In genomic region chr11:64181506-64182411, GRCh38 we compare ENCODE assay signal across 9 cellular contexts. TPM values are rescaled to one million over a fixed set of nuclear protein-coding genes. Genes with fewer than 3 reads are reported as not detected.
DNase-seq lines count a peak whose midpoint lies in the region; ATAC-seq and TF ChIP-seq lines count a peak whose summit lies in the region.
"Had no signal": no experiment of that assay in that cellular context is flagged by ENCODE, and none has a peak within 500 bp of the region (broad histone marks: within the 10 kb centered on the region; RNA-seq: fewer than 3 reads in every experiment).

No MANE protein-coding gene starts in this region.

- H3K36me3 ChIP-seq in mesendoderm (ENCODE audit: control insufficient read depth, insufficient read depth, low read length) (no peaks in the 10 kb centered on the region), subcutaneous abdominal adipose tissue (ENCODE audit: control insufficient read depth in 5 of 5, insufficient read depth in 5 of 5, low read length in 5 of 5) (no peaks in the 10 kb centered on the region)
- H3K36me3 ChIP-seq: neutrophil had no signal

- H2BK120ac ChIP-seq in mesendoderm (ENCODE audit: low read depth, low read length), result no peak overlapping the region

- no peak overlapping the region for H4K5ac ChIP-seq in mesendoderm (ENCODE audit: low read length)

- no peak for ATAC-seq in HG03469 (IDR thresholded peaks at IDR 0.05; ENCODE audit: unreplicated experiment)

- H3K27ac Mint-ChIP-seq in activated CD4-positive, alpha-beta T cell treated with anti-CD3 and anti-CD28 coated beads, Interleukin-2, amount 10 ng/mL, durations not matched to agents 24 days and 14 days, result no peak overlapping the region
- peak overlapping the region; percentile 52 for H3K27ac Mint-ChIP-seq in endothelial cell (ENCODE audit: unreplicated experiment)

- no peak overlapping the region for H3K4me2 ChIP-seq in mesendoderm (ENCODE audit: low read length)

- H3K27me3 Mint-ChIP-seq in activated CD4-positive, alpha-beta T cell treated with anti-CD3 and anti-CD28 coated beads, Interleukin-2, amount 10 ng/mL, durations not matched to agents 24 days and 14 days, result peaks cover 4% of the 10 kb centered on the region
- H3K27me3 Mint-ChIP-seq in endothelial cell (ENCODE audit: unreplicated experiment), result peaks cover 13% of the 10 kb centered on the region

- H2BK15ac ChIP-seq in mesendoderm (replicated peaks; ENCODE audit: low read depth), result no peak overlapping the region

- H3K9ac ChIP-seq in mesendoderm (ENCODE audit: low read length), result peak overlapping the region; percentile 36
- peak overlapping the region in 3 of 5 donors; percentile 21 to 47 (median 30) for H3K9ac ChIP-seq in subcutaneous abdominal adipose tissue (ENCODE audit: low read length in 5 of 5)

- no peak overlapping the region for H3K4ac ChIP-seq in mesendoderm (ENCODE audit: low read depth, low read length)

- no peak overlapping the region for H3K27ac ChIP-seq in mesendoderm (ENCODE audit: low read depth, low read length)
- H3K27ac ChIP-seq in subcutaneous abdominal adipose tissue (ENCODE audit: low read depth, low read length), result peak overlapping the region; percentile 74
- H3K27ac ChIP-seq: neutrophil had no signal

- TF ChIP-seq CTCF in endothelial cell (IDR thresholded peaks at IDR 0.05; ENCODE audit: unreplicated experiment), result no peak

- no peak overlapping the region for H3K4me3 ChIP-seq in mesendoderm (ENCODE audit: low read length)
- peak overlapping the region in 4 of 5 donors; percentile 29 to 47 (median 36) for H3K4me3 ChIP-seq in subcutaneous abdominal adipose tissue (ENCODE audit: low read depth in 1 of 5, low read length in 5 of 5)

- peaks cover 39% of the 10 kb centered on the region for H3K4me1 Mint-ChIP-seq in activated CD4-positive, alpha-beta T cell treated with anti-CD3 and anti-CD28 coated beads, Interleukin-2, amount 10 ng/mL, durations not matched to agents 24 days and 14 days
- H3K4me1 Mint-ChIP-seq in endothelial cell (ENCODE audit: unreplicated experiment), result peaks cover 8% of the 10 kb centered on the region

- no peak overlapping the region for H3K18ac ChIP-seq in mesendoderm (ENCODE audit: low read length)

- H3K27me3 ChIP-seq in mesendoderm (ENCODE audit: insufficient read depth, low read length, poor library complexity) (no peaks in the 10 kb centered on the region), subcutaneous abdominal adipose tissue (ENCODE audit: control insufficient read depth in 5 of 5, insufficient read depth in 4 of 5, low read length in 5 of 5) (peaks cover 0 to 2% (median 0%) of the 10 kb centered on the region in 5 donors)
- H3K27me3 ChIP-seq: neutrophil had no signal

- no peaks in the 10 kb centered on the region for H3K9me3 ChIP-seq in subcutaneous abdominal adipose tissue (ENCODE audit: control insufficient read depth in 5 of 5, low read length in 5 of 5)
- H3K9me3 ChIP-seq: neutrophil had no signal

- WGBS in mesendoderm (ENCODE audit: extremely low coverage, insufficient coverage, low lambda C conversion rate), result no CpG with 5 or more reads among the region's 17 CpGs

- no peaks in the 10 kb centered on the region for H3K9me3 Mint-ChIP-seq in activated CD4-positive, alpha-beta T cell treated with anti-CD3 and anti-CD28 coated beads, Interleukin-2, amount 10 ng/mL, durations not matched to agents 24 days and 14 days
- H3K9me3 Mint-ChIP-seq in endothelial cell (ENCODE audit: unreplicated experiment), result no peaks in the 10 kb centered on the region

- intact Hi-C loops in activated CD4-positive, alpha-beta T cell treated with anti-CD3 and anti-CD28 coated beads, Interleukin-2, amount 10 ng/mL, durations not matched to agents 24 days and 14 days (cut with micrococcal nuclease), result loop anchor here (10.0 kb wide), 1 partner anchor 1297 kb away; the partner anchor contains the start of gene SLC3A2

- H3K79me1 ChIP-seq in mesendoderm (ENCODE audit: low read length), result peaks cover 8% of the 10 kb centered on the region

- no peaks in the 10 kb centered on the region for H3K4me1 ChIP-seq in mesendoderm (ENCODE audit: control insufficient read depth, low read depth, low read length)
- H3K4me1 ChIP-seq in subcutaneous abdominal adipose tissue (ENCODE audit: control insufficient read depth in 5 of 5, insufficient read depth in 5 of 5, low read length in 5 of 5), result peaks cover 8 to 40% (median 31%) of the 10 kb centered on the region in 5 donors

- no peak overlapping the region for H3K23ac ChIP-seq in mesendoderm (ENCODE audit: low read length)

- DNase-seq in activated T-cell treated with anti-CD3 and anti-CD28 coated beads for 24 hours (ENCODE audit: low read depth), result peak; percentile 43
- no peak for DNase-seq in activated T-cell treated with anti-CD3 and anti-CD28 coated beads for 4 hours
- DNase-seq in NCI-H2171 treated with DMSO at 0.1 percent for 48 hours (lab: John Stamatoyannopoulos, UW), result peak; percentile 72
- DNase-seq in activated CD4-positive, alpha-beta T cell treated with anti-CD3 and anti-CD28 coated beads, Interleukin-2, amount 10 ng/mL, durations not matched to agents 24 days and 14 days, result peak; percentile 83
- DNase-seq in endothelial cell (ENCODE audit: low spot score), result peak; percentile 55
- peak; percentile 88 for DNase-seq in mesendoderm

- peak overlapping the region; percentile 37 for H3K4me3 Mint-ChIP-seq in activated CD4-positive, alpha-beta T cell treated with anti-CD3 and anti-CD28 coated beads, Interleukin-2, amount 10 ng/mL, durations not matched to agents 24 days and 14 days
- no peak overlapping the region for H3K4me3 Mint-ChIP-seq in endothelial cell (ENCODE audit: unreplicated experiment)

- H3K79me2 ChIP-seq in mesendoderm (ENCODE audit: control insufficient read depth, insufficient read depth, low read length), result peaks cover 2% of the 10 kb centered on the region

- peaks cover 17% of the 10 kb centered on the region for H3K36me3 Mint-ChIP-seq in activated CD4-positive, alpha-beta T cell treated with anti-CD3 and anti-CD28 coated beads, Interleukin-2, amount 10 ng/mL, durations not matched to agents 24 days and 14 days (ENCODE audit: low read depth)
- peaks cover 3% of the 10 kb centered on the region for H3K36me3 Mint-ChIP-seq in endothelial cell (ENCODE audit: low read depth, unreplicated experiment)

- no peak overlapping the region for H2BK5ac ChIP-seq in mesendoderm (ENCODE audit: low read length)

- H2AK5ac ChIP-seq in mesendoderm (ENCODE audit: low read length), result no peak overlapping the region

- H4K8ac ChIP-seq in mesendoderm (ENCODE audit: low read depth, low read length), result no peak overlapping the region

- H3K56ac ChIP-seq in mesendoderm (ENCODE audit: low read length), result peak overlapping the region; percentile 66

RNA-seq across cellular contexts. Expression of gene STIP1, which starts 4.2 kb away (rescaled TPM):
- 521 and 535 TPM in 2 replicates for total RNA-seq in activated CD4-positive, alpha-beta T cell treated with anti-CD3 and anti-CD28 coated beads, Interleukin-2, amount 10 ng/mL, durations not matched to agents 24 days and 14 days
- 124 TPM for total RNA-seq in endothelial cell (ENCODE audit: unreplicated experiment)
- 212 TPM for polyA plus RNA-seq in mesendoderm (2013, experiment 1 of 2)
- 213 TPM for polyA plus RNA-seq in mesendoderm (2013, experiment 2 of 2)

RNA-seq across cellular contexts. Expression of gene MACROD1, which starts 15.8 kb away (rescaled TPM):
- total RNA-seq in activated CD4-positive, alpha-beta T cell treated with anti-CD3 and anti-CD28 coated beads, Interleukin-2, amount 10 ng/mL, durations not matched to agents 24 days and 14 days, result 28.6 and 29.6 TPM in 2 replicates
- total RNA-seq in endothelial cell (ENCODE audit: unreplicated experiment), result 4.1 TPM
- polyA plus RNA-seq in mesendoderm (2013, experiment 1 of 2), result 4.5 TPM
- polyA plus RNA-seq in mesendoderm (2013, experiment 2 of 2), result 4.2 TPM

RNA-seq across cellular contexts. Expression of gene FERMT3, which starts 24.8 kb away (rescaled TPM):
- total RNA-seq in activated CD4-positive, alpha-beta T cell treated with anti-CD3 and anti-CD28 coated beads, Interleukin-2, amount 10 ng/mL, durations not matched to agents 24 days and 14 days, result 200 and 213 TPM in 2 replicates
- total RNA-seq in endothelial cell (ENCODE audit: unreplicated experiment), result 6.2 TPM
- 1.3 TPM for polyA plus RNA-seq in mesendoderm (2013, experiment 1 of 2)
- 0.76 TPM for polyA plus RNA-seq in mesendoderm (2013, experiment 2 of 2)

RNA-seq across cellular contexts. Expression of gene TRPT1, which starts 44.2 kb away (rescaled TPM):
- 29.8 and 31.7 TPM in 2 replicates for total RNA-seq in activated CD4-positive, alpha-beta T cell treated with anti-CD3 and anti-CD28 coated beads, Interleukin-2, amount 10 ng/mL, durations not matched to agents 24 days and 14 days
- 23.2 TPM for total RNA-seq in endothelial cell (ENCODE audit: unreplicated experiment)
- 29.9 TPM for polyA plus RNA-seq in mesendoderm (2013, experiment 1 of 2)
- 30.6 TPM for polyA plus RNA-seq in mesendoderm (2013, experiment 2 of 2)

RNA-seq across cellular contexts. Expression of gene NUDT22, which starts 44.3 kb away (rescaled TPM):
- total RNA-seq in activated CD4-positive, alpha-beta T cell treated with anti-CD3 and anti-CD28 coated beads, Interleukin-2, amount 10 ng/mL, durations not matched to agents 24 days and 14 days, result 66.1 and 72.6 TPM in 2 replicates
- 21.2 TPM for total RNA-seq in endothelial cell (ENCODE audit: unreplicated experiment)
- polyA plus RNA-seq in mesendoderm (2013, experiment 1 of 2), result 59.0 TPM
- 59.6 TPM for polyA plus RNA-seq in mesendoderm (2013, experiment 2 of 2)

Comparison
In these comparisons a context has a peak if more than half of its experiments do, and no peak if none do; other contexts are left out.
1. RNA of gene FERMT3, which starts 24.8 kb away (total RNA-seq): 200 to 213 TPM in activated CD4-positive, alpha-beta T cell treated with anti-CD3 and anti-CD28 coated beads, Interleukin-2, amount 10 ng/mL, durations not matched to agents 24 days and 14 days; 6.2 TPM in endothelial cell (single experiment); every median in the first group is over 10 times any median in the second.